Comparison of ENCODE assay signal across 8 cellular contexts in genomic region chr1:107776898-107777663, GRCh38.
DNase-seq lines count a peak whose midpoint lies in the region; ATAC-seq and TF ChIP-seq lines count a peak whose summit lies in the region.

No MANE protein-coding gene starts in this region.

- H3K4me1 Mint-ChIP-seq in activated naive CD4-positive, alpha-beta T cell treated with anti-CD3 and anti-CD28 coated beads, Interleukin-2, amount 10 ng/mL, durations not matched to agents 7 days and 5 days: no peaks in the 10 kb centered on the region

- TF ChIP-seq CTCF in lower leg skin (IDR thresholded peaks at IDR 0.05) (no peak), lower lobe of right lung (IDR thresholded peaks at IDR 0.05) (no peak)

- H3K27me3 ChIP-seq in lower lobe of right lung (ENCODE audit: low read depth): no peaks in the 10 kb centered on the region

- no peaks in the 10 kb centered on the region for H3K9me3 Mint-ChIP-seq in activated naive CD4-positive, alpha-beta T cell treated with anti-CD3 and anti-CD28 coated beads, Interleukin-2, amount 10 ng/mL, durations not matched to agents 7 days and 5 days

- H3K27ac ChIP-seq in lower lobe of right lung: no peak overlapping the region

- H3K27me3 Mint-ChIP-seq in activated naive CD4-positive, alpha-beta T cell treated with anti-CD3 and anti-CD28 coated beads, Interleukin-2, amount 10 ng/mL, durations not matched to agents 7 days and 5 days: no peaks in the 10 kb centered on the region

- peak; percentile 93 for ATAC-seq in GM18867 (IDR thresholded peaks at IDR 0.05; ENCODE audit: unreplicated experiment)
- peak; percentile 89 for ATAC-seq in GM21619 (IDR thresholded peaks at IDR 0.05; ENCODE audit: unreplicated experiment)
- peak; percentile 91 for ATAC-seq in HG03469 (IDR thresholded peaks at IDR 0.05; ENCODE audit: unreplicated experiment)
- ATAC-seq in lower lobe of right lung: no peak

- WGBS in lower leg skin, 2 donors: 83 to 84% methylated on average over 4 of the region's 4 CpGs

- H3K27ac Mint-ChIP-seq in activated naive CD4-positive, alpha-beta T cell treated with anti-CD3 and anti-CD28 coated beads, Interleukin-2, amount 10 ng/mL, durations not matched to agents 7 days and 5 days: no peak overlapping the region

- H3K4me3 ChIP-seq in lower leg skin (ENCODE audit: low read depth, poor library complexity, severe bottlenecking) (no peak overlapping the region), lower lobe of right lung (no peak overlapping the region)

- DNase-seq in germinal center (ENCODE audit: low spot score) (peak; percentile 59), lower leg skin (ENCODE audit: low spot score in 2 of 2) (no peak), lower lobe of right lung (no peak), GF-D8 (lab: John Stamatoyannopoulos, UW) (no peak)
- no peak for DNase-seq in activated naive CD4-positive, alpha-beta T cell treated with anti-CD3 and anti-CD28 coated beads, Interleukin-2, amount 10 ng/mL, durations not matched to agents 7 days and 5 days

- CTCF ChIA-PET in activated naive CD4-positive, alpha-beta T cell treated with anti-CD3 and anti-CD28 coated beads, Interleukin-2, amount 10 ng/mL, durations not matched to agents 7 days and 5 days (lab: Charles Lee): no interaction called here

- no peaks in the 10 kb centered on the region for H3K9me3 ChIP-seq in lower lobe of right lung

- H3K4me3 Mint-ChIP-seq in activated naive CD4-positive, alpha-beta T cell treated with anti-CD3 and anti-CD28 coated beads, Interleukin-2, amount 10 ng/mL, durations not matched to agents 7 days and 5 days: no peak overlapping the region

- H3K36me3 ChIP-seq in lower lobe of right lung: no peaks in the 10 kb centered on the region

- no peak for TF ChIP-seq POLR2A in lower leg skin (IDR thresholded peaks at IDR 0.05)

- no peaks in the 10 kb centered on the region for H3K4me1 ChIP-seq in lower lobe of right lung

- intact Hi-C loops in lower leg skin (cut with DNase I; ENCODE audit: low total_unique reads) (no loop called here), lower lobe of right lung (cut with DNase I) (no loop called here)

- H3K36me3 Mint-ChIP-seq in activated naive CD4-positive, alpha-beta T cell treated with anti-CD3 and anti-CD28 coated beads, Interleukin-2, amount 10 ng/mL, durations not matched to agents 7 days and 5 days: no peaks in the 10 kb centered on the region

Comparison
In these comparisons a context has a peak if more than half of its experiments do, and no peak if none do; other contexts are left out.
1. ATAC-seq: peak in GM18867 (single experiment), GM21619 (single experiment) and HG03469 (single experiment); none in lower lobe of right lung (0 of 2).